Comparison of ENCODE assay signal across 1 cellular context in the genomic region with DNA sequence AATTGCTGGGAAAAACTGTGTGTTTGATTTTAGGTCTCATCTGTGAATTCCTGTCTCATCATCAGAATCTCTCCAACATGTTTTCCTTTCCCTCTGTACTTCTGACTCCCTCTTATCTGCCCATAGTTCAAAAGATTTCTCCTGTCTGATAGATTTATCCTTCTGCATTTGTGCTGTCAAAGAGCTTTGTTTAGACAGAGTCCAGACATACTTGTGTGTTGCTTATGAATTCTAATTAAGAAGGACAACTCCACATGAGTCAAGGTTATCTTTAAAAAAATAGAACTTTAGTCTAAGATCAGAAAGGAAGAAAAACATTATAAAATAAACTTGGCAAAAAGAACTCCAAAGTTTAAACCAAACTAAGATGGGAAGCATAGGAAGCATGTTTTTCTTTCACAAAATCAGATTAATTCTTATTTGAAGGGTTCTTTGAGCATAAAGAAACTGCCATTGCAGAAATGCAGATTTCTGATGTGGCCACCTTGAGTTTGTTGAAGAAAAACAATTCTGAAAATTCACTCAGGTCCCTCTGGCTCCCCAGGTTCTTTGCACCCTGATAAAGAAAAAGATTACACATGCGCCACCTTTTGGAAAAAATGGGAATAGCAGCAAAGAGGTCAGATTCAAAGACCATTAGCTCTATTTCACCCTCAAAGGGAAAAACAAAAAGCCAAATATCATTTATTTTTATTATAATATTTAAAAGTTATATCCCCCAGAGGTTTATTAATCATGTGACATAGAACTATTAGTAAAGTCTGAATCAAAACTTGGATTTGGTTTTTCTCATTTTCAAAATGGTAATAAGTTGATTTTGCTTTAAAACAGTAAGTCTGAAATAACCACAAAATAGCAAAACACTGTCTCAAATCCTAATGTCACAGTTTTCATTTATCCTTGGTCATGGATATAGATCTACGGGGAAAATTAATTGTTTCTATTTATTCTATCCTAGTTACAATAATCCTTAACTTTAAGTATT.
TF ChIP-seq lines count a peak whose summit lies in the region.

No MANE protein-coding gene starts in this region.

TF ChIP-seq in liver, 16 proteins besides CTCF, POLR2A, EP300 and RAD21 (continued from another document):
- TF ChIP-seq GABPA (IDR thresholded peaks at IDR 0.05 in 1 of 2, conservative IDR thresholded peaks at IDR 0.05 in 1 of 2) (no peak), FOXA2 (IDR thresholded peaks at IDR 0.05) (no peak), FOXA1 (IDR thresholded peaks at IDR 0.05) (no peak), NR2F2 (IDR thresholded peaks at IDR 0.05) (no peak), YY1 (IDR thresholded peaks at IDR 0.05) (no peak), HNF4A (conservative IDR thresholded peaks at IDR 0.05) (no peak), EGR1 (IDR thresholded peaks at IDR 0.05; ENCODE audit: low read depth in 2 of 2) (no peak), HNF4G (IDR thresholded peaks at IDR 0.05) (no peak)
- TF ChIP-seq, protein P1, sequence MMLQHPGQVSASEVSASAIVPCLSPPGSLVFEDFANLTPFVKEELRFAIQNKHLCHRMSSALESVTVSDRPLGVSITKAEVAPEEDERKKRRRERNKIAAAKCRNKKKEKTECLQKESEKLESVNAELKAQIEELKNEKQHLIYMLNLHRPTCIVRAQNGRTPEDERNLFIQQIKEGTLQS (IDR thresholded peaks at IDR 0.05) = no peak
TF ChIP-seq in liver: peak in this region for 0.
